In the genomic region with DNA sequence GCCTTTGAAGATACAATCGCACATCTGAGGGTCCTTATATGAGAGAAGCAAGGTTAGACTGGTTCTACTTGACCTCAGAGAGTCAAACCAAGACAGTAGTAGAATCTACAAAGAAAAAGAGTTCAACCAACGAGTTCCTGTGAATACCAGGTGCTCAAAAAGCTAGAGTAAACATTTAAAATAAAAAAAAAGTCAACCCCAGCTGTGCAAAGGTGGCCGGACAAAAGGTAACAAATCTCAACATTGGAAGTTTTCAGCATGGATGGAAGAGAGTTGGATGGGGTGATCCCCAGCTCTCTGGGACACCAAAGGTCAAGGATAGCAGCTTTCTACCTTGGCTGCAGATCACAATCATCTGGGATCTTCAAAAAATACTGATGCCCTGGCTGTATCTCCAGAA, we compare ENCODE assay signal across 35 cellular contexts.
"Had no signal": no experiment of that assay in that cellular context is flagged by ENCODE, and none has a peak within 500 bp of the region (broad histone marks: within the 10 kb centered on the region; RNA-seq: fewer than 3 reads in every experiment).

No MANE protein-coding gene starts in this region.

- H3K27me3 ChIP-seq: adrenal gland, body of pancreas, breast epithelium, SJSA1 had no signal

- H3K9me3 ChIP-seq: adrenal gland, body of pancreas, breast epithelium, SJSA1 had no signal

- H3K27me3 Mint-ChIP-seq: activated CD8-positive, alpha-beta memory T cell treated with anti-CD3 and anti-CD28 coated beads, Interleukin-2, amount 10 ng/mL, durations not matched to agents 7 days and 5 days had no signal

- H3K4me2 ChIP-seq: PC-9 had no signal

- H3K27ac ChIP-seq: adrenal gland, breast epithelium, PC-9, SJSA1, VCaP had no signal

- H3K36me3 ChIP-seq: adrenal gland, breast epithelium had no signal

- H3K36me3 Mint-ChIP-seq: activated CD8-positive, alpha-beta memory T cell treated with anti-CD3 and anti-CD28 coated beads, Interleukin-2, amount 10 ng/mL, durations not matched to agents 7 days and 5 days; activated naive CD4-positive, alpha-beta T cell treated with anti-CD3 and anti-CD28 coated beads, Interleukin-2, amount 50 U/mL, for 72 hours had no signal

- H3K9me3 Mint-ChIP-seq: activated B cell treated with CpG ODN at 0.5 μM for 24 hours; activated CD4-positive, alpha-beta memory T cell treated with anti-CD3 and anti-CD28 coated beads, Interleukin-2, amount 10 ng/mL, durations not matched to agents 7 days and 5 days; activated naive CD4-positive, alpha-beta T cell treated with anti-CD3 and anti-CD28 coated beads, Interleukin-2, amount 50 U/mL, for 72 hours had no signal

- H3K4me1 Mint-ChIP-seq: activated CD4-positive, alpha-beta memory T cell treated with anti-CD3 and anti-CD28 coated beads, Interleukin-2, amount 10 ng/mL, durations not matched to agents 7 days and 5 days; activated CD8-positive, alpha-beta memory T cell treated with anti-CD3 and anti-CD28 coated beads, Interleukin-2, amount 10 ng/mL, durations not matched to agents 7 days and 5 days had no signal

- ATAC-seq: activated CD8-positive, alpha-beta memory T cell treated with anti-CD3 and anti-CD28 coated beads, Interleukin-2, amount 10 ng/mL, durations not matched to agents 7 days and 5 days; activated naive CD4-positive, alpha-beta T cell treated with anti-CD3 and anti-CD28 coated beads, Interleukin-2, amount 50 U/mL, for 72 hours; body of pancreas had no signal

- H3K4me3 ChIP-seq: adrenal gland, body of pancreas, breast epithelium, PC-9, SJSA1 had no signal

- H3K4me3 Mint-ChIP-seq: activated B cell treated with CpG ODN at 0.5 μM for 24 hours; activated CD4-positive, alpha-beta memory T cell treated with anti-CD3 and anti-CD28 coated beads, Interleukin-2, amount 10 ng/mL, durations not matched to agents 7 days and 5 days; activated CD8-positive, alpha-beta memory T cell treated with anti-CD3 and anti-CD28 coated beads, Interleukin-2, amount 10 ng/mL, durations not matched to agents 7 days and 5 days had no signal

- H3K27ac Mint-ChIP-seq: activated B cell treated with CpG ODN at 0.5 μM for 24 hours; activated CD4-positive, alpha-beta memory T cell treated with anti-CD3 and anti-CD28 coated beads, Interleukin-2, amount 10 ng/mL, durations not matched to agents 7 days and 5 days; activated CD8-positive, alpha-beta memory T cell treated with anti-CD3 and anti-CD28 coated beads, Interleukin-2, amount 10 ng/mL, durations not matched to agents 7 days and 5 days; activated naive CD4-positive, alpha-beta T cell treated with anti-CD3 and anti-CD28 coated beads, Interleukin-2, amount 50 U/mL, for 72 hours had no signal

- DNase-seq: activated B cell treated with CpG ODN at 0.5 μM for 24 hours; activated CD4-positive, alpha-beta memory T cell treated with anti-CD3 and anti-CD28 coated beads, Interleukin-2, amount 10 ng/mL, durations not matched to agents 7 days and 5 days; activated CD4-positive, alpha-beta T cell treated with anti-CD3 and anti-CD28 coated beads for 4 hours; activated CD4-positive, CD25-positive, alpha-beta regulatory T cell treated with anti-CD3 and anti-CD28 coated beads, Interleukin-2, amount 50 U/mL, for 72 hours; activated CD8-positive, alpha-beta memory T cell treated with anti-CD3 and anti-CD28 coated beads for 24 hours; activated CD8-positive, alpha-beta memory T cell treated with anti-CD3 and anti-CD28 coated beads, Interleukin-2, amount 10 ng/mL, durations not matched to agents 7 days and 5 days; activated CD8-positive, alpha-beta memory T cell treated with anti-CD3 and anti-CD28 coated beads, Interleukin-2, amount 50 U/mL, for 48 hours; activated effector memory CD4-positive, alpha-beta T cell treated with Interleukin-2 at 50 U/mL for 16 hours; activated naive CD4-positive, alpha-beta T cell; activated T-cell treated with anti-CD3 and anti-CD28 coated beads, Interleukin-2, amount 50 U/mL, for 48 hours; adrenal gland; KG1; MM.1S; NCI-H1092 treated with DMSO at 0.1 percent for 48 hours; NCI-H1417; NCI-H146; NCI-H187; NCI-H2029 treated with DMSO at 0.1 percent for 48 hours; NCI-H2107; NCI-H2171; NCI-H510A; NCI-H526; NCI-H748 treated with DMSO at 0.1 percent for 48 hours; NK-92 treated with Interleukin-12 subunit alpha and Interleukin-12 subunit beta, amount 100 ng/mL, for 24 hours; PC-9; SHP77; SW 1271; T-helper 1 cell; T-helper 2 cell; T-helper 9 cell had no signal

- H2AFZ ChIP-seq: PC-9 had no signal
